In genomic region chr7:74507538-74508319, GRCh38 we compare ENCODE assay signal across 2 cellular contexts.
TF ChIP-seq lines count a peak whose summit lies in the region.

No MANE protein-coding gene starts in this region.

TF ChIP-seq in IMR-90, 13 proteins besides CTCF, POLR2A, EP300 and RAD21:
- TF ChIP-seq RFX5 (IDR thresholded peaks at IDR 0.05; ENCODE audit: low read depth, low read length): no peak
- no peak for TF ChIP-seq MAZ (IDR thresholded peaks at IDR 0.05; ENCODE audit: borderline replicate concordance, low read depth, low read length)
- TF ChIP-seq FOS (IDR thresholded peaks at IDR 0.05; ENCODE audit: low read depth, low read length): no peak
- TF ChIP-seq CEBPB (IDR thresholded peaks at IDR 0.05; ENCODE audit: low read depth, low read length): no peak
- TF ChIP-seq MXI1 (IDR thresholded peaks at IDR 0.05; ENCODE audit: borderline replicate concordance, low read depth, low read length): no peak
- no peak for TF ChIP-seq USF2 (IDR thresholded peaks at IDR 0.05; ENCODE audit: low read depth, low read length)
TF ChIP-seq in IMR-90: peak in this region for 0.

TF ChIP-seq in H1, 55 proteins besides CTCF, POLR2A, EP300 and RAD21:
- no peak for TF ChIP-seq CHD2 (IDR thresholded peaks at IDR 0.05; ENCODE audit: low read length)
- peak; percentile 64; the same call in 1 of the 2 replicates for TF ChIP-seq KDM1A (IDR thresholded peaks at IDR 0.05; ENCODE audit: borderline replicate concordance, low read length)
